In genomic region chr10:127195041-127195506, GRCh38 we compare ENCODE assay signal across 11 cellular contexts. TPM values are rescaled to one million over a fixed set of nuclear protein-coding genes. Genes with fewer than 3 reads are reported as not detected.
DNase-seq lines count a peak whose midpoint lies in the region; ATAC-seq and TF ChIP-seq lines count a peak whose summit lies in the region.
"Had no signal": no experiment of that assay in that cellular context is flagged by ENCODE, and none has a peak within 500 bp of the region (broad histone marks: within the 10 kb centered on the region; RNA-seq: fewer than 3 reads in every experiment).

No MANE protein-coding gene starts in this region.

- no peak overlapping the region for H3K9ac ChIP-seq in HUES48 (ENCODE audit: low read depth, low read length)
- H3K9ac ChIP-seq in subcutaneous abdominal adipose tissue (ENCODE audit: low read length in 5 of 5): no peak overlapping the region

- peaks cover 6% of the 10 kb centered on the region; the same call in 1 of the 2 replicates for H3K4me1 ChIP-seq in HUES48 (ENCODE audit: control insufficient read depth, insufficient read depth, low read length)
- H3K4me1 ChIP-seq in subcutaneous abdominal adipose tissue (ENCODE audit: control insufficient read depth in 5 of 5, insufficient read depth in 5 of 5, low read length in 5 of 5): peaks cover 0 to 21% (median 17%) of the 10 kb centered on the region in 5 donors

- peaks cover 58% of the 10 kb centered on the region for H3K27me3 Mint-ChIP-seq in activated T-cell treated with anti-CD3 and anti-CD28 coated beads, Interleukin-2, amount 50 U/mL, for 24 hours

- no peak for ATAC-seq in HG02981 (IDR thresholded peaks at IDR 0.05; ENCODE audit: unreplicated experiment)
- ATAC-seq: HCT116, K562 had no signal

- H3K4me3 ChIP-seq in HUES48 (ENCODE audit: low read depth, low read length) (peak overlapping the region; percentile 65), dorsolateral prefrontal cortex (peak overlapping the region; percentile 40 to 73 (median 59)), subcutaneous abdominal adipose tissue (ENCODE audit: low read depth in 1 of 5, low read length in 5 of 5) (peak overlapping the region in 3 of 5 donors; percentile 46 to 67 (median 62))
- H3K4me3 ChIP-seq: K562 had no signal

- H3K36me3 ChIP-seq in HUES48 (ENCODE audit: control insufficient read depth, insufficient read depth, low read length): no peaks in the 10 kb centered on the region
- H3K36me3 ChIP-seq in subcutaneous abdominal adipose tissue (ENCODE audit: control insufficient read depth in 5 of 5, insufficient read depth in 5 of 5, low read length in 5 of 5): peaks cover 0 to 5% (median 0%) of the 10 kb centered on the region in 5 donors

- no peaks in the 10 kb centered on the region for H3K9me3 Mint-ChIP-seq in activated T-cell treated with anti-CD3 and anti-CD28 coated beads, Interleukin-2, amount 50 U/mL, for 24 hours
- H3K9me3 Mint-ChIP-seq: memory B cell had no signal

- H3K4me1 Mint-ChIP-seq in activated T-cell treated with anti-CD3 and anti-CD28 coated beads, Interleukin-2, amount 50 U/mL, for 24 hours (ENCODE audit: low read depth): peaks cover 3% of the 10 kb centered on the region
- H3K4me1 Mint-ChIP-seq: memory B cell had no signal

- intact Hi-C loops in dorsolateral prefrontal cortex (cut with DNase I): no loop called here

- no peak overlapping the region for H3K27ac ChIP-seq in HUES48 (ENCODE audit: low read depth, low read length)
- H3K27ac ChIP-seq in dorsolateral prefrontal cortex: peak overlapping the region in 3 of 59 donors; percentile 6 to 52 (median 12)
- H3K27ac ChIP-seq in subcutaneous abdominal adipose tissue (ENCODE audit: low read depth, low read length): no peak overlapping the region

- H3K4me3 Mint-ChIP-seq in activated T-cell treated with anti-CD3 and anti-CD28 coated beads, Interleukin-2, amount 50 U/mL, for 24 hours: no peak overlapping the region
- H3K4me3 Mint-ChIP-seq: memory B cell had no signal

- DNase-seq in dorsolateral prefrontal cortex (peak in 1 of 10 donors; percentile 18), kidney tubule cell (ENCODE audit: low spot score) (peak; percentile 4), GM10266 (ENCODE audit: extremely low spot score) (no peak)
- DNase-seq in activated T-cell treated with anti-CD3 and anti-CD28 coated beads, Interleukin-2, amount 50 U/mL, for 24 hours: no peak
- DNase-seq: activated CD4-positive, alpha-beta T cell treated with anti-CD3 and anti-CD28 coated beads for 1 hour had no signal

- H3K27me3 ChIP-seq in HUES48 (ENCODE audit: control insufficient read depth, insufficient read depth, low read length) (peaks cover 45% of the 10 kb centered on the region), dorsolateral prefrontal cortex (peaks cover 0 to 4% (median 0%) of the 10 kb centered on the region in 45 donors), subcutaneous abdominal adipose tissue (ENCODE audit: control insufficient read depth in 5 of 5, insufficient read depth in 4 of 5, low read length in 5 of 5) (peaks cover 0 to 17% (median 10%) of the 10 kb centered on the region in 5 donors)

- no peaks in the 10 kb centered on the region for H3K36me3 Mint-ChIP-seq in activated T-cell treated with anti-CD3 and anti-CD28 coated beads, Interleukin-2, amount 50 U/mL, for 24 hours (ENCODE audit: low read depth)
- H3K36me3 Mint-ChIP-seq: memory B cell had no signal

- no peak overlapping the region for H3K27ac Mint-ChIP-seq in activated T-cell treated with anti-CD3 and anti-CD28 coated beads, Interleukin-2, amount 50 U/mL, for 24 hours
- H3K27ac Mint-ChIP-seq: memory B cell had no signal

- H3K9me3 ChIP-seq in HUES48 (ENCODE audit: control insufficient read depth, insufficient read depth, low read length) (no peaks in the 10 kb centered on the region), subcutaneous abdominal adipose tissue (ENCODE audit: control insufficient read depth in 5 of 5, low read length in 5 of 5) (no peaks in the 10 kb centered on the region)

- TF ChIP-seq CTCF in dorsolateral prefrontal cortex (IDR thresholded peaks at IDR 0.05 in 54 of 56, conservative IDR thresholded peaks at IDR 0.05 in 2 of 56; ENCODE audit: low read depth in 1 of 56, partially characterized antibody in 56 of 56) (no peak), GM10266 (IDR thresholded peaks at IDR 0.05; ENCODE audit: control insufficient read depth, insufficient read depth, low read depth, missing control alignments) (no peak)

RNA-seq across cellular contexts. Expression of gene INSYN2A, which starts 1.3 kb away (rescaled TPM):
- total RNA-seq in dorsolateral prefrontal cortex: 1 to 10 TPM in 119 of 120 experiments, under 1 TPM in 1; 0.98 to 4.5 (median 2.4) TPM
- total RNA-seq: K562 had no signal
